In the genomic region with DNA sequence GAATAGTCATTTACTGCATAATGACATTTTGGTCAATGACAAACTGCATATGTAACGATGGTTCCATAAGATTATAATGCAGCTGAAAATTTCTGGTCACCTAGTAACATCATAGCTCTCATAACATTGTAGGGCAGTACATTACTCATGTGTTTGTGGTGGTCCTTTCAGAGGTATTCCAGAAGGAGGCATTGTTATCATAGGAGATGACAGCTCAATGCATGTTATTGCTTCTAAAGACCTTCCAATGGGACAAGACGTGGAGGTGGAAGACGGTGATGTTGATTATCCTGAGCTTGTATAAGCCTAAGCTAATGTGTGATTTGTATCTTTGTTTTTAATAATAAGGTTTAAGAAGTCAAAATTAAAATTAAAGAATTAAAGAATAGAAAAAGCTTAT, we compare ENCODE assay signal across 1 cellular context.
TF ChIP-seq lines count a peak whose summit lies in the region.

No MANE protein-coding gene starts in this region.

TF ChIP-seq in HCT116, 20 proteins besides CTCF, POLR2A, EP300 and RAD21 (continued from another document):
- TF ChIP-seq ATF3 (IDR thresholded peaks at IDR 0.05) (no peak), SRF (IDR thresholded peaks at IDR 0.05; ENCODE audit: low read depth) (no peak), REST (IDR thresholded peaks at IDR 0.05; ENCODE audit: low read depth) (no peak), SIN3A (IDR thresholded peaks at IDR 0.05; ENCODE audit: low read depth) (no peak), EGR1 (IDR thresholded peaks at IDR 0.05; ENCODE audit: low read depth) (no peak), ZNF274 (IDR thresholded peaks at IDR 0.05; ENCODE audit: low read depth, low read length) (no peak)
